Comparison of ENCODE assay signal across 10 cellular contexts in the genomic region with DNA sequence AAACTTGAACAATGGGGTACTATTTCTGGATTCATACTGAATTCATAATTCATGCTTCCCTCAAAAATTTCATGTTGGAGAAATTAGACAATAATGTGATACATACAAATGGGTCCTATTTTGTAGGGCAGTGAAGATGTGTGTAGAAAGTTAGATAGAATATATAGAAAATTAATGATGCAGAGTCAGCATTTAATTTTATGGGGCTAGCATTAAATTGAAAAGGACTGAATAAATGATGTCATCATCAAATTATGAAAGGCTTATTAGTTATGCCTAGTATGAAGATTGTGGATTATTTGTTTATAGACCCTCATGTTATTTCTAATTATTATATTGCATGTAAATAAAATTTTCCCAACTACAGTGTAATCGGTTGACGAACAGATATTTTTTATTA.
"Had no signal": no experiment of that assay in that cellular context is flagged by ENCODE, and none has a peak within 500 bp of the region (broad histone marks: within the 10 kb centered on the region; RNA-seq: fewer than 3 reads in every experiment).

No MANE protein-coding gene starts in this region.

- H3K9ac ChIP-seq: GM23248, KMS-11 had no signal

- FAIRE-seq: H54, HTR-8/SVneo had no signal

- H3K27ac ChIP-seq: GM23248, KMS-11 had no signal

- H3K4me3 ChIP-seq: GM23248 had no signal

- DNase-seq: GM23248, GOT3, H9, HCEC 1CT, HFFc6, Karpas-422, KBM-7 had no signal

- H2AFZ ChIP-seq: GM23248 had no signal

- H3K4me2 ChIP-seq: KMS-11 had no signal
